ENCODE assay signal across 8 cellular contexts in genomic region chr11:102560555-102561011, GRCh38. TPM values are rescaled to one million over a fixed set of nuclear protein-coding genes. Genes with fewer than 3 reads are reported as not detected.
DNase-seq lines count a peak whose midpoint lies in the region; ATAC-seq and TF ChIP-seq lines count a peak whose summit lies in the region.

No MANE protein-coding gene starts in this region.

- H3K79me2 ChIP-seq in GM23338 (replicated peaks; ENCODE audit: insufficient read depth) = no peaks in the 10 kb centered on the region

- H3K4me3 ChIP-seq in GM23338 = no peak overlapping the region

- intact Hi-C loops in Right ventricle myocardium inferior (cut with DNase I) = no loop called here

- peaks cover 13% of the 10 kb centered on the region; the same call in 2 of the 3 replicates for H3K36me3 Mint-ChIP-seq in GM23338 (ENCODE audit: low read depth)

- H3K4me3 Mint-ChIP-seq in GM23338 = no peak overlapping the region

- H3K4me1 Mint-ChIP-seq in GM23338 = peaks cover 24% of the 10 kb centered on the region

- no peaks in the 10 kb centered on the region for H3K36me3 ChIP-seq in GM23338 (ENCODE audit: insufficient read depth)

- H3K4me1 ChIP-seq in GM23338 (ENCODE audit: insufficient read depth) = peaks cover 13% of the 10 kb centered on the region

- H3K27ac ChIP-seq in GM23338 (ENCODE audit: low read depth) = no peak overlapping the region

- H3F3A ChIP-seq in GM23338 (replicated peaks; ENCODE audit: low read depth) = no peaks in the 10 kb centered on the region

- H3K27ac Mint-ChIP-seq in GM23338 = no peak overlapping the region

- H3K27me3 ChIP-seq in GM23338 (ENCODE audit: insufficient read depth) = no peaks in the 10 kb centered on the region

- DNase-seq in GM13977 (ENCODE audit: low spot score) = peak; percentile 44
- DNase-seq in GM23338 (ENCODE audit: low spot score) = no peak
- DNase-seq in Kasumi-1 (lab: John Stamatoyannopoulos, UW) = peak; percentile 65 to 73
- DNase-seq in astrocyte of the hippocampus (ENCODE audit: low read depth, low spot score) = peak; percentile 93
- peak; percentile 74 for DNase-seq in myocyte (ENCODE audit: low read depth)
- DNase-seq in NCI-H446 treated with DMSO at 0.1 percent for 48 hours (lab: John Stamatoyannopoulos, UW) = no peak
- no peak for DNase-seq in NCI-H1694 (lab: John Stamatoyannopoulos, UW)
- DNase-seq in Right ventricle myocardium inferior (ENCODE audit: missing footprints) = no peak

- in situ Hi-C loops in GM13977 (cut with MboI; ENCODE audit: low pct_unique_long_range_greater_than_20kb, low sequenced_read_pairs, unreplicated experiment) = no loop called here

- peaks cover 5% of the 10 kb centered on the region for H3K27me3 Mint-ChIP-seq in GM23338 (ENCODE audit: insufficient read depth, low read depth, poor library complexity)

- no peak for TF ChIP-seq CTCF in GM13977 (IDR thresholded peaks at IDR 0.05; ENCODE audit: extremely low read depth, insufficient read depth, missing control alignments)
- no peak for TF ChIP-seq CTCF in GM23338 (conservative IDR thresholded peaks at IDR 0.05; ENCODE audit: low read depth in 2 of 2)

- no peaks in the 10 kb centered on the region for H4K20me1 ChIP-seq in GM23338 (replicated peaks; ENCODE audit: insufficient read depth)

- H2AFZ ChIP-seq in GM23338 = no peak overlapping the region

- ATAC-seq in GM23338 (no peak), Right ventricle myocardium inferior (no peak)

- no peaks in the 10 kb centered on the region for H3K9me2 ChIP-seq in GM23338 (ENCODE audit: insufficient read depth)

- H3K4me2 ChIP-seq in GM23338 = 0 out of 2 replicates have a peak overlapping the region, but pooled peaks have one; percentile 12

- H3K9me3 Mint-ChIP-seq in GM23338 = peaks cover 11% of the 10 kb centered on the region; the same call in 2 of the 3 replicates

TF ChIP-seq in GM23338, 12 proteins besides CTCF, POLR2A, EP300 and RAD21:
- TF ChIP-seq CREB1 (CRISPR knock-in tag; IDR thresholded peaks at IDR 0.05; ENCODE audit: low read depth) (no peak), ETS1 (IDR thresholded peaks at IDR 0.05) (no peak), ZNF331 (CRISPR knock-in tag; IDR thresholded peaks at IDR 0.05; ENCODE audit: low read depth) (no peak), ZNF114 (CRISPR knock-in tag; IDR thresholded peaks at IDR 0.05) (no peak), EZH2phosphoT487 (IDR thresholded peaks at IDR 0.05; ENCODE audit: unreplicated experiment) (no peak), ZNF462 (CRISPR knock-in tag; IDR thresholded peaks at IDR 0.05) (no peak), EZH2 (IDR thresholded peaks at IDR 0.05; ENCODE audit: low read depth, unreplicated experiment) (no peak), STAT1 (IDR thresholded peaks at IDR 0.05; ENCODE audit: unreplicated experiment) (no peak)
- TF ChIP-seq, protein P1, sequence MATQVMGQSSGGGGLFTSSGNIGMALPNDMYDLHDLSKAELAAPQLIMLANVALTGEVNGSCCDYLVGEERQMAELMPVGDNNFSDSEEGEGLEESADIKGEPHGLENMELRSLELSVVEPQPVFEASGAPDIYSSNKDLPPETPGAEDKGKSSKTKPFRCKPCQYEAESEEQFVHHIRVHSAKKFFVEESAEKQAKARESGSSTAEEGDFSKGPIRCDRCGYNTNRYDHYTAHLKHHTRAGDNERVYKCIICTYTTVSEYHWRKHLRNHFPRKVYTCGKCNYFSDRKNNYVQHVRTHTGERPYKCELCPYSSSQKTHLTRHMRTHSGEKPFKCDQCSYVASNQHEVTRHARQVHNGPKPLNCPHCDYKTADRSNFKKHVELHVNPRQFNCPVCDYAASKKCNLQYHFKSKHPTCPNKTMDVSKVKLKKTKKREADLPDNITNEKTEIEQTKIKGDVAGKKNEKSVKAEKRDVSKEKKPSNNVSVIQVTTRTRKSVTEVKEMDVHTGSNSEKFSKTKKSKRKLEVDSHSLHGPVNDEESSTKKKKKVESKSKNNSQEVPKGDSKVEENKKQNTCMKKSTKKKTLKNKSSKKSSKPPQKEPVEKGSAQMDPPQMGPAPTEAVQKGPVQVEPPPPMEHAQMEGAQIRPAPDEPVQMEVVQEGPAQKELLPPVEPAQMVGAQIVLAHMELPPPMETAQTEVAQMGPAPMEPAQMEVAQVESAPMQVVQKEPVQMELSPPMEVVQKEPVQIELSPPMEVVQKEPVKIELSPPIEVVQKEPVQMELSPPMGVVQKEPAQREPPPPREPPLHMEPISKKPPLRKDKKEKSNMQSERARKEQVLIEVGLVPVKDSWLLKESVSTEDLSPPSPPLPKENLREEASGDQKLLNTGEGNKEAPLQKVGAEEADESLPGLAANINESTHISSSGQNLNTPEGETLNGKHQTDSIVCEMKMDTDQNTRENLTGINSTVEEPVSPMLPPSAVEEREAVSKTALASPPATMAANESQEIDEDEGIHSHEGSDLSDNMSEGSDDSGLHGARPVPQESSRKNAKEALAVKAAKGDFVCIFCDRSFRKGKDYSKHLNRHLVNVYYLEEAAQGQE (IDR thresholded peaks at IDR 0.05; ENCODE audit: unreplicated experiment) = no peak

RNA-seq across cellular contexts. Expression of gene MMP7, which starts 30.0 kb away (rescaled TPM):
- not detected in 2 replicates for total RNA-seq in GM23338 (2014; rRNA removed; shearing (Covaris generic))
- not detected in 2 replicates for polyA plus RNA-seq in GM23338 (2016; fragmentation: Nextera tagmentation; extraction: Ambion mirVana)
- total RNA-seq in myocyte (not detected in 2 replicates), Right ventricle myocardium inferior (not detected)
- 0.09 TPM for polyA plus RNA-seq in myocyte (2012)

Comparison
In these comparisons a context has a peak if more than half of its experiments do, and no peak if none do; other contexts are left out.
1. DNase-seq: peak in GM13977 (single experiment), Kasumi-1 (2 of 2), astrocyte of the hippocampus (single experiment) and myocyte (single experiment); none in GM23338 (single experiment), NCI-H446 treated with DMSO at 0.1 percent for 48 hours (single experiment), NCI-H1694 (single experiment) and Right ventricle myocardium inferior (single experiment).